ENCODE assay signal across 20 cellular contexts in the genomic region with DNA sequence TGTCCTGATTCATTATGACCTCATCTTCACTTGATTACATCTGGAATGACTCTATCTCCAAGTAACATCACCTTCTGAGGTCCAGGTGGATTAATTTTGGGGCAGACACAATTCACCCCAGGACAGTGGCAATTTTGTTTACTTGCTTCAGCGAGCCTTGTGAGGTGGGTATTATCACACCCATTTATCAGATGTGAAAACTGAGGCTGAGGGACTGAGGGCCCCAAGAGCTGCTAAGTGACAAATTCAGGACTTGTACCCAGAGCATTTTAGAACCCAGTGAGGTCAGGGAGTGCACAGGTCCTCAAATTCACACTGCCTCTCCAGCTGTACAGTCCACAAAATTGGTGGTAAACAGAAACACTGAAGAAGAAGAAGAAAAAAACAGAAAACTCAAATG.
DNase-seq lines count a peak whose midpoint lies in the region; ATAC-seq and TF ChIP-seq lines count a peak whose summit lies in the region.
"Had no signal": no experiment of that assay in that cellular context is flagged by ENCODE, and none has a peak within 500 bp of the region (broad histone marks: within the 10 kb centered on the region; RNA-seq: fewer than 3 reads in every experiment).

No MANE protein-coding gene starts in this region.

- peaks cover 5% of the 10 kb centered on the region for H3K4me1 Mint-ChIP-seq in endodermal cell
- H3K4me1 Mint-ChIP-seq: CD4-positive, alpha-beta memory T cell had no signal

- H3K9me2 ChIP-seq in neural cell (ENCODE audit: insufficient read depth, low read length) = no peaks in the 10 kb centered on the region

- TF ChIP-seq CTCF in GM13976 (IDR thresholded peaks at IDR 0.05; ENCODE audit: borderline replicate concordance, control extremely low read depth, extremely low read depth, insufficient read depth, missing control alignments) (no peak), endodermal cell (conservative IDR thresholded peaks at IDR 0.05) (no peak), neural cell (IDR thresholded peaks at IDR 0.05; ENCODE audit: poor library complexity, severe bottlenecking) (no peak)

- in situ Hi-C loops in GM13976 (cut with MboI; ENCODE audit: low sequenced_read_pairs, unreplicated experiment) = no loop called here

- H2AFZ ChIP-seq in neural cell (ENCODE audit: low read depth, low read length) = no peak overlapping the region

- peak overlapping the region; percentile 91 for H3K27ac ChIP-seq in KOPT-K1 (ENCODE audit: low read depth, low read length, poor library complexity, severe bottlenecking)
- peak overlapping the region; percentile 83 for H3K27ac ChIP-seq in endodermal cell (ENCODE audit: low read depth, low read length)
- H3K27ac ChIP-seq in neural cell (ENCODE audit: low read length) = no peak overlapping the region
- H3K27ac ChIP-seq: KMS-11 had no signal

- H3K4me3 ChIP-seq in endodermal cell (ENCODE audit: low read length) = no peak overlapping the region
- H3K4me3 ChIP-seq in neural cell (ENCODE audit: low read length) = peak overlapping the region; percentile 34
- H3K4me3 ChIP-seq: A549, GM12878 had no signal

- H3K9ac ChIP-seq in endodermal cell (ENCODE audit: extremely low read depth, low read length, poor library complexity, severe bottlenecking) (no peak overlapping the region), neural cell (ENCODE audit: low read length) (no peak overlapping the region)
- H3K9ac ChIP-seq: KMS-11 had no signal

- peaks cover 7% of the 10 kb centered on the region for H3K27me3 ChIP-seq in endodermal cell (ENCODE audit: control insufficient read depth, insufficient read depth, low read length, poor library complexity, severe bottlenecking)
- H3K27me3 ChIP-seq in neural cell (ENCODE audit: insufficient read depth, low read depth, low read length) = no peaks in the 10 kb centered on the region

- H3K4me1 ChIP-seq in endodermal cell (ENCODE audit: control insufficient read depth, insufficient read depth, low read length) = no peaks in the 10 kb centered on the region
- H3K4me1 ChIP-seq: A549 had no signal

- no peak overlapping the region for H3K27ac Mint-ChIP-seq in endodermal cell

- no peak for ATAC-seq in HG03432 (IDR thresholded peaks at IDR 0.05; ENCODE audit: unreplicated experiment)
- ATAC-seq: A549, GM12878, PC-3, SK-N-SH treated with all-trans-retinoic acid at 6 μM for 48 hours had no signal

- DNase-seq in GM13976 (ENCODE audit: low spot score) (peak; percentile 7), endodermal cell (peak; percentile 36), SKM-1 (lab: John Stamatoyannopoulos, UW; ENCODE audit: unreplicated experiment) (no peak), NCI-H446 (lab: John Stamatoyannopoulos, UW) (no peak)
- DNase-seq: C1 segment of cervical spinal cord; CD4-positive, alpha-beta memory T cell; COR-L47; DMS53; NCI-H1092; NCI-H187; NCI-H2081 treated with DMSO at 0.1 percent for 48 hours; NCI-H774; PC-3 had no signal

- H3K4me2 ChIP-seq in neural cell (ENCODE audit: low read length) = no peak overlapping the region
- H3K4me2 ChIP-seq: A549, KMS-11 had no signal

- H3K79me2 ChIP-seq in neural cell (replicated peaks; ENCODE audit: insufficient read depth, low read length) = no peaks in the 10 kb centered on the region

- no peaks in the 10 kb centered on the region for H3K9me3 ChIP-seq in KOPT-K1 (ENCODE audit: insufficient read depth, low read length, poor library complexity, severe bottlenecking)
- no peaks in the 10 kb centered on the region for H3K9me3 ChIP-seq in endodermal cell (ENCODE audit: control insufficient read depth, low read length)
- no peaks in the 10 kb centered on the region for H3K9me3 ChIP-seq in neural cell (ENCODE audit: low read length)
- H3K9me3 ChIP-seq: A549 had no signal

- no peaks in the 10 kb centered on the region for H3K36me3 Mint-ChIP-seq in endodermal cell (ENCODE audit: low read depth)
- H3K36me3 Mint-ChIP-seq: CD4-positive, alpha-beta memory T cell had no signal

- no peak for TF ChIP-seq RAD21 in neural cell (conservative IDR thresholded peaks at IDR 0.05)

- H3K36me3 ChIP-seq in KOPT-K1 (ENCODE audit: insufficient read depth, low read length) (no peaks in the 10 kb centered on the region), endodermal cell (ENCODE audit: control insufficient read depth, insufficient read depth, low read length) (no peaks in the 10 kb centered on the region), neural cell (ENCODE audit: insufficient read depth, low read length) (no peaks in the 10 kb centered on the region)

- H3K9me3 Mint-ChIP-seq in endodermal cell = no peaks in the 10 kb centered on the region
- H3K9me3 Mint-ChIP-seq: CD4-positive, alpha-beta memory T cell had no signal

- peaks cover 2% of the 10 kb centered on the region for H3K27me3 Mint-ChIP-seq in endodermal cell (ENCODE audit: insufficient read depth)

- no peak for TF ChIP-seq EP300 in neural cell (conservative IDR thresholded peaks at IDR 0.05; ENCODE audit: poor library complexity, severe bottlenecking)

- H4K20me1 ChIP-seq in neural cell (ENCODE audit: insufficient read depth) = no peaks in the 10 kb centered on the region

- no peaks in the 10 kb centered on the region for H3F3A ChIP-seq in neural cell (ENCODE audit: insufficient read depth, low read length, poor library complexity, severe bottlenecking)

- WGBS in endodermal cell (ENCODE audit: insufficient coverage in 1 of 2, insufficient read length in 1 of 2), 2 experiments = 96 to 100% methylated on average over 1 of the region's 1 CpG

- H3K4me3 Mint-ChIP-seq in endodermal cell = no peak overlapping the region
- H3K4me3 Mint-ChIP-seq: CD4-positive, alpha-beta memory T cell had no signal

TF ChIP-seq in neural cell, 6 proteins besides CTCF, POLR2A, EP300 and RAD21:
- TF ChIP-seq TAF1 (IDR thresholded peaks at IDR 0.05; ENCODE audit: low read depth) = no peak
- TF ChIP-seq POLR2AphosphoS5 (IDR thresholded peaks at IDR 0.05) = no peak
- TF ChIP-seq, protein P1, sequence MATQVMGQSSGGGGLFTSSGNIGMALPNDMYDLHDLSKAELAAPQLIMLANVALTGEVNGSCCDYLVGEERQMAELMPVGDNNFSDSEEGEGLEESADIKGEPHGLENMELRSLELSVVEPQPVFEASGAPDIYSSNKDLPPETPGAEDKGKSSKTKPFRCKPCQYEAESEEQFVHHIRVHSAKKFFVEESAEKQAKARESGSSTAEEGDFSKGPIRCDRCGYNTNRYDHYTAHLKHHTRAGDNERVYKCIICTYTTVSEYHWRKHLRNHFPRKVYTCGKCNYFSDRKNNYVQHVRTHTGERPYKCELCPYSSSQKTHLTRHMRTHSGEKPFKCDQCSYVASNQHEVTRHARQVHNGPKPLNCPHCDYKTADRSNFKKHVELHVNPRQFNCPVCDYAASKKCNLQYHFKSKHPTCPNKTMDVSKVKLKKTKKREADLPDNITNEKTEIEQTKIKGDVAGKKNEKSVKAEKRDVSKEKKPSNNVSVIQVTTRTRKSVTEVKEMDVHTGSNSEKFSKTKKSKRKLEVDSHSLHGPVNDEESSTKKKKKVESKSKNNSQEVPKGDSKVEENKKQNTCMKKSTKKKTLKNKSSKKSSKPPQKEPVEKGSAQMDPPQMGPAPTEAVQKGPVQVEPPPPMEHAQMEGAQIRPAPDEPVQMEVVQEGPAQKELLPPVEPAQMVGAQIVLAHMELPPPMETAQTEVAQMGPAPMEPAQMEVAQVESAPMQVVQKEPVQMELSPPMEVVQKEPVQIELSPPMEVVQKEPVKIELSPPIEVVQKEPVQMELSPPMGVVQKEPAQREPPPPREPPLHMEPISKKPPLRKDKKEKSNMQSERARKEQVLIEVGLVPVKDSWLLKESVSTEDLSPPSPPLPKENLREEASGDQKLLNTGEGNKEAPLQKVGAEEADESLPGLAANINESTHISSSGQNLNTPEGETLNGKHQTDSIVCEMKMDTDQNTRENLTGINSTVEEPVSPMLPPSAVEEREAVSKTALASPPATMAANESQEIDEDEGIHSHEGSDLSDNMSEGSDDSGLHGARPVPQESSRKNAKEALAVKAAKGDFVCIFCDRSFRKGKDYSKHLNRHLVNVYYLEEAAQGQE (IDR thresholded peaks at IDR 0.05; ENCODE audit: borderline replicate concordance) = no peak
- no peak for TF ChIP-seq EZH2 (IDR thresholded peaks at IDR 0.05; ENCODE audit: borderline replicate concordance, insufficient read depth, low read length, poor library complexity, severe bottlenecking)
- TF ChIP-seq SMC3 (conservative IDR thresholded peaks at IDR 0.05; ENCODE audit: poor library complexity) = no peak
- TF ChIP-seq MXI1 (conservative IDR thresholded peaks at IDR 0.05; ENCODE audit: poor library complexity, severe bottlenecking) = no peak

Comparison
In these comparisons a context has a peak if more than half of its experiments do, and no peak if none do; other contexts are left out.
1. DNase-seq: peak in GM13976 (single experiment) and endodermal cell (single experiment); none in SKM-1 (single experiment) and NCI-H446 (0 of 2).